Comparison of ENCODE assay signal across 1 cellular context in the genomic region with DNA sequence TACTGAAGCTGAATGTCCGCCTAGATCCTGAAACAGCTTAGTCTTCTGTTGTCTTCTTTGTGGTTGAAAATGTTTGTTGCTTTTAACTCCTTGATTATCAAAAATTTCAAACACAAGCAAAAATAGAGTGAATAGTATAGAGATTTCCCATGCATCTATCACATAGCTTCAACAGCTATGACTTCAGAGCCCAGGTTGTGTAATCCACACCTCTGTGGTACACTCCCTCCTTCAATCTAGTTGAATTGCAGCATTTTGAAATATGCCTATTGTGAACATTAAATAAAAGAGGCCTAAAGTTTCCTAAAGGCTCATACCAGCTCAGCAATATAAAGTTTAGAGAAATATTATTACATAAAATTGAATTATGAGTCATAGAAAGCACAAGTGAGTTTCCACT.
TF ChIP-seq lines count a peak whose summit lies in the region.

No MANE protein-coding gene starts in this region.

TF ChIP-seq in GM12878, 131 proteins besides CTCF, POLR2A, EP300 and RAD21 (continued from another document):
- TF ChIP-seq SMC3 (IDR thresholded peaks at IDR 0.05; ENCODE audit: borderline replicate concordance, low read length) (no peak), ZZZ3 (IDR thresholded peaks at IDR 0.05; ENCODE audit: control insufficient read depth, insufficient read length, low read depth) (no peak), RAD51 (IDR thresholded peaks at IDR 0.05) (no peak), SMAD1 (IDR thresholded peaks at IDR 0.05; ENCODE audit: low read depth, partially characterized antibody) (no peak), BACH1 (IDR thresholded peaks at IDR 0.05; ENCODE audit: borderline replicate concordance) (no peak)
